13 cellular contexts compared by ENCODE assay signal in genomic region chr2:135246856-135247255, GRCh38.
"Had no signal": no experiment of that assay in that cellular context is flagged by ENCODE, and none has a peak within 500 bp of the region (broad histone marks: within the 10 kb centered on the region; RNA-seq: fewer than 3 reads in every experiment).

No MANE protein-coding gene starts in this region.

- ATAC-seq: activated CD4-positive, CD25-positive, alpha-beta regulatory T cell treated with anti-CD3 and anti-CD28 coated beads, Interleukin-2, amount 50 U/mL, for 24 hours; activated T-cell treated with anti-CD3 and anti-CD28 coated beads, Interleukin-2, amount 50 U/mL, for 4 hours; foreskin keratinocyte had no signal

- DNase-seq: activated CD8-positive, alpha-beta memory T cell treated with anti-CD3 and anti-CD28 coated beads, Interleukin-2, amount 50 U/mL, for 48 hours; activated naive CD4-positive, alpha-beta T cell; activated T-cell treated with anti-CD3 and anti-CD28 coated beads, Interleukin-2, amount 50 U/mL, for 4 hours; effector CD8-positive, alpha-beta T cell; erythroblast; foreskin keratinocyte; naive B cell; nucleus accumbens; sigmoid colon; spleen; stimulated activated CD4-positive, alpha-beta T cell treated with anti-CD3 and anti-CD28 coated beads, Interleukin-4, amount 100 ng/mL, for 1 hour; stimulated activated naive CD4-positive, alpha-beta T cell treated with Interleukin-2 at 50 U/mL for 16 hours had no signal
